ENCODE assay signal across 1 cellular context in genomic region chr2:11703700-11704099, GRCh38.
TF ChIP-seq lines count a peak whose summit lies in the region.

No MANE protein-coding gene starts in this region.

TF ChIP-seq in SK-N-SH treated with all-trans-retinoic acid at 6 μM for 48 hours, 23 proteins besides CTCF, POLR2A, EP300 and RAD21 (continued from another document):
- no peak for TF ChIP-seq CSRNP3 (CRISPR knock-in tag; IDR thresholded peaks at IDR 0.05)
- no peak for TF ChIP-seq PATZ1 (CRISPR knock-in tag; IDR thresholded peaks at IDR 0.05; ENCODE audit: borderline replicate concordance)
- TF ChIP-seq TCF4 (CRISPR knock-in tag; IDR thresholded peaks at IDR 0.05; ENCODE audit: borderline replicate concordance) = no peak
- no peak for TF ChIP-seq PPARA (CRISPR knock-in tag; IDR thresholded peaks at IDR 0.05; ENCODE audit: borderline replicate concordance)
- no peak for TF ChIP-seq ZNF8 (CRISPR knock-in tag; IDR thresholded peaks at IDR 0.05)
- TF ChIP-seq BACH2 (CRISPR knock-in tag; IDR thresholded peaks at IDR 0.05; ENCODE audit: borderline replicate concordance) = no peak
- TF ChIP-seq RARB (CRISPR knock-in tag; IDR thresholded peaks at IDR 0.05) = no peak
- no peak for TF ChIP-seq ZFP30 (CRISPR knock-in tag; IDR thresholded peaks at IDR 0.05)
- TF ChIP-seq, protein P1, sequence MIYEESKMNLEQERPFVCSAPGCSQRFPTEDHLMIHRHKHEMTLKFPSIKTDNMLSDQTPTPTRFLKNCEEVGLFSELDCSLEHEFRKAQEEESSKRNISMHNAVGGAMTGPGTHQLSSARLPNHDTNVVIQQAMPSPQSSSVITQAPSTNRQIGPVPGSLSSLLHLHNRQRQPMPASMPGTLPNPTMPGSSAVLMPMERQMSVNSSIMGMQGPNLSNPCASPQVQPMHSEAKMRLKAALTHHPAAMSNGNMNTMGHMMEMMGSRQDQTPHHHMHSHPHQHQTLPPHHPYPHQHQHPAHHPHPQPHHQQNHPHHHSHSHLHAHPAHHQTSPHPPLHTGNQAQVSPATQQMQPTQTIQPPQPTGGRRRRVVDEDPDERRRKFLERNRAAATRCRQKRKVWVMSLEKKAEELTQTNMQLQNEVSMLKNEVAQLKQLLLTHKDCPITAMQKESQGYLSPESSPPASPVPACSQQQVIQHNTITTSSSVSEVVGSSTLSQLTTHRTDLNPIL (CRISPR knock-in tag; IDR thresholded peaks at IDR 0.05; ENCODE audit: low read depth) = no peak
- TF ChIP-seq ZFP3 (CRISPR knock-in tag; IDR thresholded peaks at IDR 0.05) = no peak
- no peak for TF ChIP-seq ARNTL (CRISPR knock-in tag; IDR thresholded peaks at IDR 0.05; ENCODE audit: borderline replicate concordance, low read depth)
- no peak for TF ChIP-seq ZNF70 (CRISPR knock-in tag; IDR thresholded peaks at IDR 0.05)
TF ChIP-seq in SK-N-SH treated with all-trans-retinoic acid at 6 μM for 48 hours: peak in this region for 0.
